ENCODE assay signal across 1 cellular context in the genomic region with DNA sequence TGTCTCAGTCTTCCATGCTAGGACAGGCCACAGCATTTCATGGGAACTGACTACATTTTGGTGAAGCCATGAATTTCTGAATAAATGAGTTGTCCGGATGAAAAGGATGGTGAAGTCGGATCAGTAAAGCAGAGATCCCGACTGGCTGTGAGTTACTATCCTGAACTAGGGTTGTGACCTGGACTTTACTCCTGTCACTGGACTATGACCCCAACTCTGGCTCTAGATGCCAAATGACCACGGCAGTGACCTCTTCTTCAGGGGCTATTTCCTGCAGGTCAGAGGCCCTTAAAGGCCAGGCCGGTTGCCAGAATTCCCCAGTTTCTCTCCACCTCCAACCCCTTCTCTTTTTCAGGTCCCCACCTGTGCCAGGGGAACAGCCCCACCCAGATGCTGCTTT.
A peak's percentile ranks its signal among the peaks of the same experiment; 100 is the strongest.
TF ChIP-seq lines count a peak whose summit lies in the region.

No MANE protein-coding gene starts in this region.

TF ChIP-seq in HepG2, 621 proteins besides CTCF, POLR2A, EP300 and RAD21:
- TF ChIP-seq NR2F1 (CRISPR knock-in tag; IDR thresholded peaks at IDR 0.05): peak; percentile 47 to 61; a peak in 1 of 4 replicates
- no peak for TF ChIP-seq PRPF4 (IDR thresholded peaks at IDR 0.05; ENCODE audit: low read depth, low read length, poor library complexity, severe bottlenecking)
- peak; percentile 53 for TF ChIP-seq NCOR1 (IDR thresholded peaks at IDR 0.05; ENCODE audit: borderline replicate concordance, low read length)
- TF ChIP-seq NR2C2 (CRISPR knock-in tag; IDR thresholded peaks at IDR 0.05; ENCODE audit: borderline replicate concordance): peak; percentile 60; the same call in 1 of the 2 replicates
- no peak for TF ChIP-seq ZEB1 (IDR thresholded peaks at IDR 0.05; ENCODE audit: insufficient replicate concordance, low read depth)
- peak; percentile 49; the same call in 1 of the 2 replicates for TF ChIP-seq NR2F2 (IDR thresholded peaks at IDR 0.05; ENCODE audit: borderline replicate concordance, low read depth)
- TF ChIP-seq NR2F6 (IDR thresholded peaks at IDR 0.05): peak; percentile 39; the same call in 1 of the 2 replicates
- TF ChIP-seq NR2F6 (CRISPR knock-in tag; IDR thresholded peaks at IDR 0.05): peak; percentile 35; the same call in 1 of the 2 replicates
- no peak for TF ChIP-seq MYC (CRISPR knock-in tag; IDR thresholded peaks at IDR 0.05; ENCODE audit: borderline replicate concordance)
- TF ChIP-seq ZNF547 (CRISPR knock-in tag; IDR thresholded peaks at IDR 0.05): no peak
- peak; percentile 74 for TF ChIP-seq HNF4A (CRISPR knock-in tag; IDR thresholded peaks at IDR 0.05)
- TF ChIP-seq RARA (CRISPR knock-in tag; IDR thresholded peaks at IDR 0.05): peak; percentile 75
